Comparison of ENCODE assay signal across 1 cellular context in the genomic region with DNA sequence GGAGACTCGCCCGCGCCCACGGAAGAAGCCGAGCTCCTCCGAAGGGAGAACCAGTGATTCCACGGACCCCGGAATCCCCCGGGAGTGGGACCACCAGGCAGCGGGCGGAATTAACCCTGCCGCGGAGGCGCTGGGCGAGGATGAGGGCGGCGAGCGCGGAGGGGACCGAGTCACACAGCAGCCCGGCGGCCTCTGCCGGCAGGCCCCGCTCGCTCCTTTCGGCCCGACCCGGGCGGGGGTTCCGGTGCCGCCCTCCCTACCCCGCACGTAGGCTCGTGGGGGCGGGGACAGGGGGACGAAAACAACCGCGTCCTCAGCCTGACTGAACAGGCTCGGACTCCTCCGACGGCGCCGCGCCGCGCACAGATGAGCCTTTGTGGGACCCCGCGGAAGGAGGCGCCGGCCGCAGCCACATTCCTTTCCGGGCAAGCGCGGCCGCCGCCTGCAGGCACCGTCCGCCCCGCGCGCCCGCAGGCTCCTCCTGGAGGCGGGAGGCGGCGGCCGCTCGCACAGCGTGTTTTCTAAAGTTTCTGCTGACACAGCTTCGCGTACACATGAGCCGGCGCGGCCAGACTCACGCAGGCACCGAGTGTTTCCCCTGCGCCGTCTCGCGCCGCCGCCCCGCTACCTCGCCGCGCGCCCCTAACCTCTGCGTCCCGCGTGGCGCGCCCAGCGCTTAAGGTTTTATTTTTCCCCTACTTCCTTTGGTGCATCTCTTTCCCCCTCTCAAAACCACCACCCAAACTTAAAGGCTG.
TF ChIP-seq lines count a peak whose summit lies in the region.

No MANE protein-coding gene starts in this region.

TF ChIP-seq in K562, 482 proteins besides CTCF, POLR2A, EP300 and RAD21 (continued from another document and continues in another):
- TF ChIP-seq, protein P1, sequence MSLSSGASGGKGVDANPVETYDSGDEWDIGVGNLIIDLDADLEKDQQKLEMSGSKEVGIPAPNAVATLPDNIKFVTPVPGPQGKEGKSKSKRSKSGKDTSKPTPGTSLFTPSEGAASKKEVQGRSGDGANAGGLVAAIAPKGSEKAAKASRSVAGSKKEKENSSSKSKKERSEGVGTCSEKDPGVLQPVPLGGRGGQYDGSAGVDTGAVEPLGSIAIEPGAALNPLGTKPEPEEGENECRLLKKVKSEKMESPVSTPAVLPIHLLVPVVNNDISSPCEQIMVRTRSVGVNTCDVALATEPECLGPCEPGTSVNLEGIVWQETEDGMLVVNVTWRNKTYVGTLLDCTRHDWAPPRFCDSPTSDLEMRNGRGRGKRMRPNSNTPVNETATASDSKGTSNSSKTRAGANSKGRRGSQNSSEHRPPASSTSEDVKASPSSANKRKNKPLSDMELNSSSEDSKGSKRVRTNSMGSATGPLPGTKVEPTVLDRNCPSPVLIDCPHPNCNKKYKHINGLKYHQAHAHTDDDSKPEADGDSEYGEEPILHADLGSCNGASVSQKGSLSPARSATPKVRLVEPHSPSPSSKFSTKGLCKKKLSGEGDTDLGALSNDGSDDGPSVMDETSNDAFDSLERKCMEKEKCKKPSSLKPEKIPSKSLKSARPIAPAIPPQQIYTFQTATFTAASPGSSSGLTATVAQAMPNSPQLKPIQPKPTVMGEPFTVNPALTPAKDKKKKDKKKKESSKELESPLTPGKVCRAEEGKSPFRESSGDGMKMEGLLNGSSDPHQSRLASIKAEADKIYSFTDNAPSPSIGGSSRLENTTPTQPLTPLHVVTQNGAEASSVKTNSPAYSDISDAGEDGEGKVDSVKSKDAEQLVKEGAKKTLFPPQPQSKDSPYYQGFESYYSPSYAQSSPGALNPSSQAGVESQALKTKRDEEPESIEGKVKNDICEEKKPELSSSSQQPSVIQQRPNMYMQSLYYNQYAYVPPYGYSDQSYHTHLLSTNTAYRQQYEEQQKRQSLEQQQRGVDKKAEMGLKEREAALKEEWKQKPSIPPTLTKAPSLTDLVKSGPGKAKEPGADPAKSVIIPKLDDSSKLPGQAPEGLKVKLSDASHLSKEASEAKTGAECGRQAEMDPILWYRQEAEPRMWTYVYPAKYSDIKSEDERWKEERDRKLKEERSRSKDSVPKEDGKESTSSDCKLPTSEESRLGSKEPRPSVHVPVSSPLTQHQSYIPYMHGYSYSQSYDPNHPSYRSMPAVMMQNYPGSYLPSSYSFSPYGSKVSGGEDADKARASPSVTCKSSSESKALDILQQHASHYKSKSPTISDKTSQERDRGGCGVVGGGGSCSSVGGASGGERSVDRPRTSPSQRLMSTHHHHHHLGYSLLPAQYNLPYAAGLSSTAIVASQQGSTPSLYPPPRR (CRISPR knock-in tag; IDR thresholded peaks at IDR 0.05; ENCODE audit: borderline replicate concordance): no peak
- no peak for TF ChIP-seq ZFP30 (CRISPR knock-in tag; IDR thresholded peaks at IDR 0.05; ENCODE audit: borderline replicate concordance)
- TF ChIP-seq ILK (tag; IDR thresholded peaks at IDR 0.05; ENCODE audit: borderline replicate concordance, low read depth): no peak
- no peak for TF ChIP-seq KLF10 (CRISPR knock-in tag; IDR thresholded peaks at IDR 0.05)
- TF ChIP-seq ZNF197 (CRISPR knock-in tag; IDR thresholded peaks at IDR 0.05; ENCODE audit: low read depth): no peak; the same call in 1 of the 2 replicates
- TF ChIP-seq TEAD1 (CRISPR knock-in tag; IDR thresholded peaks at IDR 0.05): peak in 1 of 2 experiments; percentile 96; a peak in 2 of 4 replicates
- TF ChIP-seq KDM5B (IDR thresholded peaks at IDR 0.05; ENCODE audit: insufficient replicate concordance, low read depth, low read length): peak; percentile 85
- no peak for TF ChIP-seq ZNF311 (CRISPR knock-in tag; IDR thresholded peaks at IDR 0.05)
- no peak for TF ChIP-seq ZNF280B (CRISPR knock-in tag; IDR thresholded peaks at IDR 0.05)
- TF ChIP-seq RBM17 (IDR thresholded peaks at IDR 0.05; ENCODE audit: borderline replicate concordance, low read depth, low read length): no peak
- TF ChIP-seq ZNF407 (IDR thresholded peaks at IDR 0.05; ENCODE audit: low read depth): no peak
- TF ChIP-seq ZNF699 (CRISPR knock-in tag; IDR thresholded peaks at IDR 0.05; ENCODE audit: insufficient replicate concordance): no peak
- TF ChIP-seq GATA2 (CRISPR knock-in tag; IDR thresholded peaks at IDR 0.05): no peak
- no peak for TF ChIP-seq ZNF707 (CRISPR knock-in tag; conservative IDR thresholded peaks at IDR 0.05)
- peak; percentile 28 for TF ChIP-seq RBM25 (IDR thresholded peaks at IDR 0.05; ENCODE audit: low read depth, low read length, severe bottlenecking)
- no peak for TF ChIP-seq MYBL2 (IDR thresholded peaks at IDR 0.05; ENCODE audit: low read depth)
- no peak for TF ChIP-seq MYBL2 (CRISPR knock-in tag; IDR thresholded peaks at IDR 0.05; ENCODE audit: borderline replicate concordance)
- TF ChIP-seq NCOA4 (IDR thresholded peaks at IDR 0.05; ENCODE audit: partially characterized antibody): no peak
- TF ChIP-seq KLF16 (IDR thresholded peaks at IDR 0.05): 0 out of 2 replicates have a peak, but pooled peaks have one; percentile 32
- TF ChIP-seq, protein P2, sequence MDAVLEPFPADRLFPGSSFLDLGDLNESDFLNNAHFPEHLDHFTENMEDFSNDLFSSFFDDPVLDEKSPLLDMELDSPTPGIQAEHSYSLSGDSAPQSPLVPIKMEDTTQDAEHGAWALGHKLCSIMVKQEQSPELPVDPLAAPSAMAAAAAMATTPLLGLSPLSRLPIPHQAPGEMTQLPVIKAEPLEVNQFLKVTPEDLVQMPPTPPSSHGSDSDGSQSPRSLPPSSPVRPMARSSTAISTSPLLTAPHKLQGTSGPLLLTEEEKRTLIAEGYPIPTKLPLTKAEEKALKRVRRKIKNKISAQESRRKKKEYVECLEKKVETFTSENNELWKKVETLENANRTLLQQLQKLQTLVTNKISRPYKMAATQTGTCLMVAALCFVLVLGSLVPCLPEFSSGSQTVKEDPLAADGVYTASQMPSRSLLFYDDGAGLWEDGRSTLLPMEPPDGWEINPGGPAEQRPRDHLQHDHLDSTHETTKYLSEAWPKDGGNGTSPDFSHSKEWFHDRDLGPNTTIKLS (IDR thresholded peaks at IDR 0.05; ENCODE audit: borderline replicate concordance, low read depth): peak; percentile 77; the same call in 1 of the 2 replicates
- TF ChIP-seq, protein P3, sequence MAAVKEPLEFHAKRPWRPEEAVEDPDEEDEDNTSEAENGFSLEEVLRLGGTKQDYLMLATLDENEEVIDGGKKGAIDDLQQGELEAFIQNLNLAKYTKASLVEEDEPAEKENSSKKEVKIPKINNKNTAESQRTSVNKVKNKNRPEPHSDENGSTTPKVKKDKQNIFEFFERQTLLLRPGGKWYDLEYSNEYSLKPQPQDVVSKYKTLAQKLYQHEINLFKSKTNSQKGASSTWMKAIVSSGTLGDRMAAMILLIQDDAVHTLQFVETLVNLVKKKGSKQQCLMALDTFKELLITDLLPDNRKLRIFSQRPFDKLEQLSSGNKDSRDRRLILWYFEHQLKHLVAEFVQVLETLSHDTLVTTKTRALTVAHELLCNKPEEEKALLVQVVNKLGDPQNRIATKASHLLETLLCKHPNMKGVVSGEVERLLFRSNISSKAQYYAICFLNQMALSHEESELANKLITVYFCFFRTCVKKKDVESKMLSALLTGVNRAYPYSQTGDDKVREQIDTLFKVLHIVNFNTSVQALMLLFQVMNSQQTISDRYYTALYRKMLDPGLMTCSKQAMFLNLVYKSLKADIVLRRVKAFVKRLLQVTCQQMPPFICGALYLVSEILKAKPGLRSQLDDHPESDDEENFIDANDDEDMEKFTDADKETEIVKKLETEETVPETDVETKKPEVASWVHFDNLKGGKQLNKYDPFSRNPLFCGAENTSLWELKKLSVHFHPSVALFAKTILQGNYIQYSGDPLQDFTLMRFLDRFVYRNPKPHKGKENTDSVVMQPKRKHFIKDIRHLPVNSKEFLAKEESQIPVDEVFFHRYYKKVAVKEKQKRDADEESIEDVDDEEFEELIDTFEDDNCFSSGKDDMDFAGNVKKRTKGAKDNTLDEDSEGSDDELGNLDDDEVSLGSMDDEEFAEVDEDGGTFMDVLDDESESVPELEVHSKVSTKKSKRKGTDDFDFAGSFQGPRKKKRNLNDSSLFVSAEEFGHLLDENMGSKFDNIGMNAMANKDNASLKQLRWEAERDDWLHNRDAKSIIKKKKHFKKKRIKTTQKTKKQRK (IDR thresholded peaks at IDR 0.05; ENCODE audit: borderline replicate concordance, low read depth, low read length): no peak
- TF ChIP-seq ZNF121 (CRISPR knock-in tag; conservative IDR thresholded peaks at IDR 0.05): no peak
- TF ChIP-seq GATAD2B (IDR thresholded peaks at IDR 0.05; ENCODE audit: borderline replicate concordance): peak; percentile 84; the same call in 1 of the 2 replicates
- no peak for TF ChIP-seq ZNF449 (CRISPR knock-in tag; IDR thresholded peaks at IDR 0.05)
- peak; percentile 30; the same call in 1 of the 2 replicates for TF ChIP-seq ARID3B (CRISPR knock-in tag; IDR thresholded peaks at IDR 0.05; ENCODE audit: borderline replicate concordance)
- TF ChIP-seq POLR3A (IDR thresholded peaks at IDR 0.05; ENCODE audit: borderline replicate concordance, extremely low read depth, insufficient read depth, insufficient read length): no peak
- peak; percentile 9 for TF ChIP-seq ARID1B (IDR thresholded peaks at IDR 0.05)
- no peak for TF ChIP-seq TAL1 (IDR thresholded peaks at IDR 0.05)
- TF ChIP-seq NELFE (IDR thresholded peaks at IDR 0.05; ENCODE audit: insufficient read depth, insufficient read length): peak; percentile 51
